Comparison of ENCODE assay signal across 26 cellular contexts in the genomic region with DNA sequence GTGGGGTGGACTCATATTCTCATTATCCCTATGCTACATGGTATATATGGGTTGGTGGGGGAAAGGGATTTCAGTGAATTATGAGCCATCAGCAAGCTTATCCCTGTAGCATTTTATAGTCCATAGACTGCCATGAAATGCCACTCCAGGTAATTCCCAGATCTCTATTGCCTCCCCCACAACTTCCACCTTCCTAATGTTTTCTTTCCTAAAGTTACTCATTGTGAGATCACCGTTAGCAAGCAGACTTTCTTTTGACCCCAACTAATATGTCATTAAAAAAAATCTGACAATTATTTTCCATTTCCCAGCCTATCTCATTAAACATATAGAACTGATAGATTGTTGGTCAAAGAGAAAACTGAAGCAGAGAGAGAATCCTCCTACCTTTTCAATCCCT. TPM values are rescaled to one million over a fixed set of nuclear protein-coding genes. Genes with fewer than 3 reads are reported as not detected.
DNase-seq lines count a peak whose midpoint lies in the region; ATAC-seq, FAIRE-seq and TF ChIP-seq lines count a peak whose summit lies in the region.
"Had no signal": no experiment of that assay in that cellular context is flagged by ENCODE, and none has a peak within 500 bp of the region (broad histone marks: within the 10 kb centered on the region; RNA-seq: fewer than 3 reads in every experiment).

No MANE protein-coding gene starts in this region.

- DNase-seq in HCEC 1CT: peak; percentile 35
- peak; percentile 11 for DNase-seq in WERI-Rb-1
- DNase-seq in endothelial cell of umbilical vein (ENCODE audit: low read depth, low spot score): peak; percentile 41
- no peak for DNase-seq in activated T-cell treated with anti-CD3 and anti-CD28 coated beads, Interleukin-2, amount 50 U/mL, for 1 hour
- DNase-seq in NCI-H82 (lab: John Stamatoyannopoulos, UW): no peak
- DNase-seq in NCI-H2196 (lab: John Stamatoyannopoulos, UW; ENCODE audit: unreplicated experiment): no peak
- DNase-seq: 8988T; CD4-positive, CD25-positive, alpha-beta regulatory T cell; DMS53; GDM1; GOT3; IMR-90; NCI-H1092 treated with DMSO at 0.1 percent for 48 hours; NCI-H146; NCI-H2029; NCI-H446 treated with DMSO at 0.1 percent for 48 hours; NCI-H526; RPMI8226; SHP77 treated with DMSO at 0.1 percent for 48 hours had no signal

- H3K27ac ChIP-seq in ACC112 (ENCODE audit: low read depth, low read length) (peak overlapping the region; percentile 69), WERI-Rb-1 (0 out of 2 replicates have a peak overlapping the region, but pooled peaks have one; percentile 7), endothelial cell of umbilical vein (ENCODE audit: insufficient read depth, low read depth, low read length) (no peak overlapping the region)
- H3K27ac ChIP-seq: BLaER1, KMS-11, SK-N-MC had no signal

- TF ChIP-seq CTCF in WERI-Rb-1 (IDR thresholded peaks at IDR 0.05; ENCODE audit: low read depth, low read length) (no peak), endothelial cell of umbilical vein (IDR thresholded peaks at IDR 0.05; ENCODE audit: extremely low read depth in 1 of 2, insufficient read depth in 1 of 2, low read depth in 1 of 2, low read length in 2 of 2) (no peak)

- H3K9ac ChIP-seq in endothelial cell of umbilical vein (replicated peaks; ENCODE audit: extremely low read depth, insufficient read depth, low read length): no peak overlapping the region
- H3K9ac ChIP-seq: BLaER1, KMS-11 had no signal

- POLR2A ChIA-PET in endothelial cell of umbilical vein (lab: Charles Lee): no interaction called here

- peak overlapping the region; percentile 31 for H3K4me2 ChIP-seq in endothelial cell of umbilical vein (ENCODE audit: insufficient read depth, low read length)
- H3K4me2 ChIP-seq: BLaER1, KMS-11 had no signal

- H3K79me2 ChIP-seq in ACC112 (ENCODE audit: control insufficient read depth, insufficient read depth, low read length, unreplicated experiment): no peaks in the 10 kb centered on the region
- no peaks in the 10 kb centered on the region for H3K79me2 ChIP-seq in endothelial cell of umbilical vein (ENCODE audit: control insufficient read depth, insufficient read depth, low read length)

- no peak for FAIRE-seq in endothelial cell of umbilical vein (lab: Jason Lieb, UNC)
- FAIRE-seq: GM12878 had no signal

- H3K9me3 ChIP-seq in WERI-Rb-1 (ENCODE audit: severe bottlenecking) (no peaks in the 10 kb centered on the region), endothelial cell of umbilical vein (replicated peaks; ENCODE audit: control insufficient read depth, insufficient read depth, low read length) (no peaks in the 10 kb centered on the region)
- H3K9me3 ChIP-seq: BLaER1 had no signal

- dilution Hi-C loops in endothelial cell of umbilical vein (cut with MboI; ENCODE audit: extremely low pct_ligation_motif_present, low sequenced_read_pairs): no loop called here

- no TSS peak for BruUV-seq in endothelial cell of umbilical vein (replicated peaks; lab: Mats Ljungman, UMichigan)

- H3K9me1 ChIP-seq in endothelial cell of umbilical vein (replicated peaks; ENCODE audit: control insufficient read depth, extremely low read depth, insufficient read depth, low read length): no peaks in the 10 kb centered on the region

- TF ChIP-seq POLR2A in endothelial cell of umbilical vein (IDR thresholded peaks at IDR 0.05; ENCODE audit: low read depth, low read length): no peak

- H4K20me1 ChIP-seq in endothelial cell of umbilical vein (replicated peaks; ENCODE audit: control insufficient read depth, extremely low read depth, insufficient read depth, low read length): no peaks in the 10 kb centered on the region
- H4K20me1 ChIP-seq: BLaER1 had no signal

- intact Hi-C loops in endothelial cell of umbilical vein (cut with micrococcal nuclease): no loop called here

- H3K4me3 ChIP-seq in ACC112 (ENCODE audit: low read depth, low read length): peak overlapping the region; percentile 59; the same call in 1 of the 2 replicates
- H3K4me3 ChIP-seq in WERI-Rb-1 (ENCODE audit: low read depth, low read length): no peak overlapping the region
- no peak overlapping the region for H3K4me3 ChIP-seq in endothelial cell of umbilical vein (replicated peaks in 1 of 3; ENCODE audit: insufficient read depth in 1 of 3, low read depth in 1 of 3, low read length in 3 of 3)
- H3K4me3 ChIP-seq: BLaER1, GM12878, SK-N-MC had no signal

- H3K27me3 ChIP-seq in ACC112 (ENCODE audit: insufficient read depth, low read length) (no peaks in the 10 kb centered on the region), WERI-Rb-1 (ENCODE audit: insufficient read depth, low read depth, severe bottlenecking) (no peaks in the 10 kb centered on the region), endothelial cell of umbilical vein (ENCODE audit: control insufficient read depth in 2 of 2, insufficient read depth in 2 of 2, low read length in 2 of 2) (peaks cover 0 to 2% of the 10 kb centered on the region in 2 experiments)
- H3K27me3 ChIP-seq: BLaER1 had no signal

- H3K4me1 ChIP-seq in ACC112 (ENCODE audit: control insufficient read depth, insufficient read depth, low read length, unreplicated experiment): peaks cover 21% of the 10 kb centered on the region
- peaks cover 13% of the 10 kb centered on the region for H3K4me1 ChIP-seq in endothelial cell of umbilical vein (ENCODE audit: control insufficient read depth, extremely low read depth, insufficient read depth, low read length)
- H3K4me1 ChIP-seq: BLaER1 had no signal

- H3K36me3 ChIP-seq in ACC112 (ENCODE audit: insufficient read depth, low read length): no peaks in the 10 kb centered on the region
- H3K36me3 ChIP-seq in WERI-Rb-1: no peaks in the 10 kb centered on the region
- no peaks in the 10 kb centered on the region for H3K36me3 ChIP-seq in endothelial cell of umbilical vein (ENCODE audit: control insufficient read depth in 2 of 2, extremely low read depth in 1 of 2, insufficient read depth in 2 of 2, low read length in 2 of 2)
- H3K36me3 ChIP-seq: BLaER1 had no signal

- H2AFZ ChIP-seq in ACC112 (ENCODE audit: low read length, unreplicated experiment): peak overlapping the region; percentile 32
- no peak overlapping the region for H2AFZ ChIP-seq in endothelial cell of umbilical vein (ENCODE audit: low read depth, low read length)

- ATAC-seq in HG02571 (IDR thresholded peaks at IDR 0.05; ENCODE audit: unreplicated experiment): no peak
- ATAC-seq: GM12878 had no signal

- CTCF ChIA-PET in endothelial cell of umbilical vein (lab: Charles Lee): interaction anchor here (0.9 kb wide), 1 partner anchor 30 kb away, joined by 4 read pairs; no protein-coding TSS in a partner anchor

TF ChIP-seq in endothelial cell of umbilical vein, 7 proteins besides CTCF, POLR2A, EP300 and RAD21:
- TF ChIP-seq MAX (IDR thresholded peaks at IDR 0.05; ENCODE audit: insufficient read depth, insufficient read length): no peak
- TF ChIP-seq GATA2 (IDR thresholded peaks at IDR 0.05; ENCODE audit: insufficient read depth, insufficient read length, low read depth, low read length): peak; percentile 20
- no peak for TF ChIP-seq JUN (IDR thresholded peaks at IDR 0.05; ENCODE audit: borderline replicate concordance, insufficient read depth, insufficient read length, low read depth)
- TF ChIP-seq POLR2AphosphoS5 (IDR thresholded peaks at IDR 0.05; ENCODE audit: insufficient read depth, low read depth, low read length): no peak
- TF ChIP-seq FOS (IDR thresholded peaks at IDR 0.05; ENCODE audit: borderline replicate concordance, insufficient read depth, low read length): peak; percentile 52
TF ChIP-seq in endothelial cell of umbilical vein: peak in this region for 2.

RNA-seq across cellular contexts. Expression of gene TBX18, which starts 40.7 kb away (rescaled TPM):
- 28.4 and 35.3 TPM in 2 replicates for total RNA-seq in endothelial cell of umbilical vein
- polyA plus RNA-seq in endothelial cell of umbilical vein: 60.5 and 61.8 TPM in 2 replicates
- polyA plus RNA-seq in endothelial cell of umbilical vein (2011; cell fraction: cytosol; rRNA removed): 41.4 and 42.6 TPM in 2 replicates
- polyA plus RNA-seq in endothelial cell of umbilical vein (2011; cell fraction: nucleus; rRNA removed): 128 and 152 TPM in 2 replicates
- polyA plus RNA-seq in endothelial cell of umbilical vein (2012): 26.0 and 31.4 TPM in 2 replicates
- 124 and 125 TPM in 2 replicates for polyA minus RNA-seq in endothelial cell of umbilical vein
- not detected for polyA minus RNA-seq in endothelial cell of umbilical vein (2011; cell fraction: cytosol; rRNA and poly(A)+ RNA removed)
- polyA minus RNA-seq in endothelial cell of umbilical vein (2011; cell fraction: nucleus; rRNA and poly(A)+ RNA removed): 147 and 151 TPM in 2 replicates
- total RNA-seq: CD4-positive, CD25-positive, alpha-beta regulatory T cell; T-helper 1 cell treated with Interleukin-12 subunit alpha and Interleukin-12 subunit beta and Interleukin-4 antibody, amounts not matched to agents 30 ng/mL and 1 ng/mL, for 36 hours had no signal
- polyA plus RNA-seq: CD4-positive, CD25-positive, alpha-beta regulatory T cell had no signal

Comparison
In these comparisons a context has a peak if more than half of its experiments do, and no peak if none do; other contexts are left out.
1. DNase-seq: peak in HCEC 1CT (single experiment), WERI-Rb-1 (single experiment) and endothelial cell of umbilical vein (single experiment); none in activated T-cell treated with anti-CD3 and anti-CD28 coated beads, Interleukin-2, amount 50 U/mL, for 1 hour (single experiment), NCI-H82 (single experiment) and NCI-H2196 (single experiment).